Comparison of ENCODE assay signal across 8 cellular contexts in the genomic region with DNA sequence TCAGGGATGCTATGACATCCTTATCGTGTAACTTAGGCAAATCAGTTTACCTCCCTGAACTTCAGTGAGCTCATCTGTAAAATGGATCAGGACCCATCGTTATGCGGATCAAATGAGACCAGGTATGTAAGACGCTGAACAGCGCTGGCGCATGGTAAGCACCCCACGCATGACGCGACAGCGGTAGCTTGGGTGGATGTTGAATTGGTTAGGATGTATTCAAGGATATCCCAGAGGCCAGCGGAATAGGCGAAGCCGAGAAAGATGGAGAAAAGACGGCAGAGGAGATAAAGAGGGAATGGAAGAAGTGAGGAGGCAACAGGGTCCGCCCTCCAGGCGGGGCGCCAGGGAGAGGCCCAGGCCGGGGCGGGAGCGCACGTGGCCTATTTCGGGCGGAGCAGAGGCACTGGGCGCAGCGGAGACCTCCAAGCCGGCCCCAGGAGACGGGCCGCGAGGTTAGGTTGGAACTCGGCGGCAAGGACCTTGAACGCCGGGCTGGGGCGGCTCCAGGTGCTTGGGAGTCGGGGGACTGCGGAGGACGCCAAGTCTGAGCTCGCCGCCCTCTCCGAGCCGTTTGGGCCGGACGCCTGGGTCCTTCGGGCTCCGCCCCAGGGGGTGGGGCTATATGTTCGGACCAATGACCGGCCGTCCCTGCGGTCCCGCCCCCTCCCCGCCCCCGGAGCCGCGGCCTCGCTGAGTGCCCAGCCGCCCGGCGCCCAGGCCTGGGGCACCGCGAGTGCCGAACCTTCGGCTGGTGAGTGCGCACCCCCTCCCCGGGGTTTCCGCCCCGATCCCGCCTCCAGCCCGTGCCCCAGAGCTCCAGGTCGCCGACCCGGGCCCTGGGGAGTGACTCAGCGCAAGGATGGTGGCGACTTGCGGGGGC. TPM values are rescaled to one million over a fixed set of nuclear protein-coding genes. Genes with fewer than 3 reads are reported as not detected.
DNase-seq lines count a peak whose midpoint lies in the region; ATAC-seq and TF ChIP-seq lines count a peak whose summit lies in the region.

A gene (plus strand): TSS at position 696 of the 883 bp plus-strand sequence. CDS start 448 bp downstream, outside the sequence.

- peak within 1 kb of the TSS; percentile 86 for H3K27ac ChIP-seq in Panc1 (ENCODE audit: low read length)
- peak within 1 kb of the TSS; percentile 81 for H3K27ac ChIP-seq in fibroblast of lung (ENCODE audit: insufficient read depth, low read length)

- in situ Hi-C loops in Panc1 (cut with HindIII; ENCODE audit: low pct_unique_long_range_greater_than_20kb, low sequenced_read_pairs) = no loop called here

- H3K27me3 ChIP-seq in Panc1 (ENCODE audit: control insufficient read depth, insufficient read depth, low read length) (no peaks in the 10 kb centered on the region), fibroblast of lung (ENCODE audit: control insufficient read depth, insufficient read depth, low read length) (no peaks in the 10 kb centered on the region)

- H3K9me3 ChIP-seq in Panc1 (ENCODE audit: control insufficient read depth, insufficient read depth, low read depth, low read length) (no peaks in the 10 kb centered on the region), fibroblast of lung (ENCODE audit: control insufficient read depth, insufficient read depth, low read depth, low read length) (no peaks in the 10 kb centered on the region)

- H3K79me2 ChIP-seq in fibroblast of lung (ENCODE audit: control insufficient read depth, insufficient read depth, low read length) = peaks cover 5% of the 10 kb centered on the region

- peak within 1 kb of the TSS; percentile 89 for H3K4me2 ChIP-seq in fibroblast of lung (ENCODE audit: extremely low read depth, insufficient read depth, low read length)

- H3K4me3 ChIP-seq in Panc1 (ENCODE audit: low read depth in 2 of 2, low read length in 2 of 2) (peak within 1 kb of the TSS; percentile 69 to 74), fibroblast of lung (replicated peaks in 1 of 4; ENCODE audit: control extremely low read depth in 1 of 4, insufficient read depth in 1 of 4, low read depth in 3 of 4, low read length in 4 of 4) (peak within 1 kb of the TSS; percentile 58 to 82 (median 67))

- no peaks in the 10 kb centered on the region for H3K36me3 ChIP-seq in Panc1 (ENCODE audit: control insufficient read depth, insufficient read depth, low read length)
- peaks cover 2% of the 10 kb centered on the region for H3K36me3 ChIP-seq in fibroblast of lung (ENCODE audit: control insufficient read depth, insufficient read depth, low read length)

- DNase-seq in DMS153 (lab: John Stamatoyannopoulos, UW) (peak; percentile 73), HuH-7.5 (ENCODE audit: low spot score) (peak; percentile 80), Panc1 (ENCODE audit: low read depth, low spot score) (no peak), fibroblast of lung (ENCODE audit: low read depth in 2 of 2) (peak; percentile 82 to 87)
- peak; percentile 85 for DNase-seq in activated T-helper 1 cell treated with anti-CD3 and anti-CD28 coated beads, Interleukin-12 subunit alpha, Interleukin-12 subunit beta, Interleukin-2, Interleukin-4 antibody, amounts not matched to agents 30 ng/mL and 10 ng/mL and 1 ng/mL, durations not matched to agents 14 hours and 24 hours and 36 hours (ENCODE audit: low spot score)
- peak; percentile 65 to 92 (median 80) for DNase-seq in naive thymus-derived CD8-positive, alpha-beta T cell
- DNase-seq in stimulated activated naive B cell treated with anti-CD40 and anti-IgM and Interleukin-4, amounts not matched to agents 10 μg/mL and 1 μg/mL and 100 μg/mL, for 72 hours = peak; percentile 84

- H3K9ac ChIP-seq in fibroblast of lung (ENCODE audit: insufficient read depth, low read length) = peak within 1 kb of the TSS; percentile 72

- no peaks in the 10 kb centered on the region for H3K9me3 Mint-ChIP-seq in activated T-helper 1 cell treated with anti-CD3 and anti-CD28 coated beads, Interleukin-12 subunit alpha, Interleukin-12 subunit beta, Interleukin-2, Interleukin-4 antibody, amounts not matched to agents 30 ng/mL and 10 ng/mL and 1 ng/mL, durations not matched to agents 14 hours and 24 hours and 36 hours
- H3K9me3 Mint-ChIP-seq in naive thymus-derived CD8-positive, alpha-beta T cell = no peaks in the 10 kb centered on the region
- H3K9me3 Mint-ChIP-seq in stimulated activated naive B cell treated with anti-CD40 and anti-IgM and Interleukin-4, amounts not matched to agents 10 μg/mL and 1 μg/mL and 100 μg/mL, for 72 hours = no peaks in the 10 kb centered on the region

- TF ChIP-seq CTCF in Panc1 (IDR thresholded peaks at IDR 0.05) = no peak
- TF ChIP-seq CTCF in fibroblast of lung (conservative IDR thresholded peaks at IDR 0.05 in 1 of 2, IDR thresholded peaks at IDR 0.05 in 1 of 2; ENCODE audit: low read depth in 1 of 2, low read length in 2 of 2) = no peak

- peak within 1 kb of the TSS; percentile 100 for H3K27ac Mint-ChIP-seq in activated T-helper 1 cell treated with anti-CD3 and anti-CD28 coated beads, Interleukin-12 subunit alpha, Interleukin-12 subunit beta, Interleukin-2, Interleukin-4 antibody, amounts not matched to agents 30 ng/mL and 10 ng/mL and 1 ng/mL, durations not matched to agents 14 hours and 24 hours and 36 hours
- peak within 1 kb of the TSS; percentile 82 to 96 (median 95) for H3K27ac Mint-ChIP-seq in naive thymus-derived CD8-positive, alpha-beta T cell
- peak within 1 kb of the TSS; percentile 98 for H3K27ac Mint-ChIP-seq in stimulated activated naive B cell treated with anti-CD40 and anti-IgM and Interleukin-4, amounts not matched to agents 10 μg/mL and 1 μg/mL and 100 μg/mL, for 72 hours

- CTCF ChIA-PET in Panc1 (lab: Charles Lee) = interaction anchor here (0.6 to 1.5 kb wide), 2 partner anchors 9 to 29 kb away, joined by 4 read pairs; no protein-coding TSS in a partner anchor

- H3K36me3 Mint-ChIP-seq in activated T-helper 1 cell treated with anti-CD3 and anti-CD28 coated beads, Interleukin-12 subunit alpha, Interleukin-12 subunit beta, Interleukin-2, Interleukin-4 antibody, amounts not matched to agents 30 ng/mL and 10 ng/mL and 1 ng/mL, durations not matched to agents 14 hours and 24 hours and 36 hours (ENCODE audit: low read depth) = peaks cover 6% of the 10 kb centered on the region
- peaks cover 0 to 10% (median 0%) of the 10 kb centered on the region in 3 donors for H3K36me3 Mint-ChIP-seq in naive thymus-derived CD8-positive, alpha-beta T cell
- H3K36me3 Mint-ChIP-seq in stimulated activated naive B cell treated with anti-CD40 and anti-IgM and Interleukin-4, amounts not matched to agents 10 μg/mL and 1 μg/mL and 100 μg/mL, for 72 hours = peaks cover 9% of the 10 kb centered on the region in 2 donors

- intact Hi-C loops in Panc1 (cut with micrococcal nuclease; ENCODE audit: unreplicated experiment) = no loop called here
- intact Hi-C loops in activated T-helper 1 cell treated with anti-CD3 and anti-CD28 coated beads, Interleukin-12 subunit alpha, Interleukin-12 subunit beta, Interleukin-2, Interleukin-4 antibody, amounts not matched to agents 30 ng/mL and 10 ng/mL and 1 ng/mL, durations not matched to agents 14 hours and 24 hours and 36 hours (cut with micrococcal nuclease) = loop anchor here (1.0 to 5.0 kb wide), 6 partner anchors 12 to 315 kb away; a partner anchor contains a TSS

- H3K27me3 Mint-ChIP-seq in activated T-helper 1 cell treated with anti-CD3 and anti-CD28 coated beads, Interleukin-12 subunit alpha, Interleukin-12 subunit beta, Interleukin-2, Interleukin-4 antibody, amounts not matched to agents 30 ng/mL and 10 ng/mL and 1 ng/mL, durations not matched to agents 14 hours and 24 hours and 36 hours (ENCODE audit: insufficient read depth) = peaks cover 4% of the 10 kb centered on the region
- H3K27me3 Mint-ChIP-seq in naive thymus-derived CD8-positive, alpha-beta T cell = peaks cover 0 to 3% (median 0%) of the 10 kb centered on the region in 5 donors
- no peaks in the 10 kb centered on the region for H3K27me3 Mint-ChIP-seq in stimulated activated naive B cell treated with anti-CD40 and anti-IgM and Interleukin-4, amounts not matched to agents 10 μg/mL and 1 μg/mL and 100 μg/mL, for 72 hours

- H3K4me3 Mint-ChIP-seq in activated T-helper 1 cell treated with anti-CD3 and anti-CD28 coated beads, Interleukin-12 subunit alpha, Interleukin-12 subunit beta, Interleukin-2, Interleukin-4 antibody, amounts not matched to agents 30 ng/mL and 10 ng/mL and 1 ng/mL, durations not matched to agents 14 hours and 24 hours and 36 hours = peak within 1 kb of the TSS; percentile 100
- H3K4me3 Mint-ChIP-seq in naive thymus-derived CD8-positive, alpha-beta T cell = peak within 1 kb of the TSS; percentile 88 to 100 (median 97)
- peak within 1 kb of the TSS; percentile 91 to 99 for H3K4me3 Mint-ChIP-seq in stimulated activated naive B cell treated with anti-CD40 and anti-IgM and Interleukin-4, amounts not matched to agents 10 μg/mL and 1 μg/mL and 100 μg/mL, for 72 hours

- ATAC-seq in GM21447 (IDR thresholded peaks at IDR 0.05; ENCODE audit: unreplicated experiment) (peak; percentile 70), Panc1 (peak; percentile 95)
- peak; percentile 81 to 87 for ATAC-seq in naive thymus-derived CD8-positive, alpha-beta T cell
- peak; percentile 83 to 88 for ATAC-seq in stimulated activated naive B cell treated with anti-CD40 and anti-IgM and Interleukin-4, amounts not matched to agents 10 μg/mL and 1 μg/mL and 100 μg/mL, for 72 hours (replicated peaks)

- BruUV-seq in Panc1 (replicated peaks; lab: Mats Ljungman, UMichigan) = no TSS peak

- H3K4me1 Mint-ChIP-seq in activated T-helper 1 cell treated with anti-CD3 and anti-CD28 coated beads, Interleukin-12 subunit alpha, Interleukin-12 subunit beta, Interleukin-2, Interleukin-4 antibody, amounts not matched to agents 30 ng/mL and 10 ng/mL and 1 ng/mL, durations not matched to agents 14 hours and 24 hours and 36 hours (ENCODE audit: low read depth) = peaks cover 24% of the 10 kb centered on the region
- H3K4me1 Mint-ChIP-seq in naive thymus-derived CD8-positive, alpha-beta T cell = peaks cover 17 to 35% (median 28%) of the 10 kb centered on the region in 4 donors
- peaks cover 27 to 34% of the 10 kb centered on the region in 2 donors for H3K4me1 Mint-ChIP-seq in stimulated activated naive B cell treated with anti-CD40 and anti-IgM and Interleukin-4, amounts not matched to agents 10 μg/mL and 1 μg/mL and 100 μg/mL, for 72 hours

- H3K4me1 ChIP-seq in Panc1 (ENCODE audit: control insufficient read depth, insufficient read depth, low read length) = peaks cover 12% of the 10 kb centered on the region; the same call in 1 of the 2 replicates
- peaks cover 4% of the 10 kb centered on the region for H3K4me1 ChIP-seq in fibroblast of lung (ENCODE audit: control insufficient read depth, extremely low read depth, insufficient read depth, low read length)

- POLR2A ChIA-PET in Panc1 (lab: Charles Lee) = interaction anchor here (0.5 to 0.7 kb wide), 2 partner anchors 265 to 340 kb away, joined by 4 to 5 read pairs; no protein-coding TSS in a partner anchor
- POLR2A ChIA-PET in naive thymus-derived CD8-positive, alpha-beta T cell (lab: Charles Lee) = interaction anchor here (0.6 to 7.1 kb wide), 28 partner anchors 8 to 342 kb away, joined by 3 to 166 read pairs (median 4); a partner anchor contains a TSS

- no peaks in the 10 kb centered on the region for H4K20me1 ChIP-seq in fibroblast of lung (ENCODE audit: control insufficient read depth, extremely low read depth, insufficient read depth, low read length)

- peak within 1 kb of the TSS; percentile 98 for H2AFZ ChIP-seq in fibroblast of lung (ENCODE audit: low read length)

RNA-seq across cellular contexts. Expression of the gene that starts here (rescaled TPM):
- 14.4 TPM for total RNA-seq in Panc1 (2021; ENCODE audit: unreplicated experiment)
- polyA plus RNA-seq in Panc1 (2012; ENCODE audit: insufficient read length) = 20.9 TPM
- 8.1 and 8.9 TPM in 2 replicates for total RNA-seq in activated T-helper 1 cell treated with anti-CD3 and anti-CD28 coated beads, Interleukin-12 subunit alpha, Interleukin-12 subunit beta, Interleukin-2, Interleukin-4 antibody, amounts not matched to agents 30 ng/mL and 10 ng/mL and 1 ng/mL, durations not matched to agents 14 hours and 24 hours and 36 hours
- total RNA-seq in fibroblast of lung = 8.4 and 10.5 TPM in 2 replicates
- 3.1 and 4.5 TPM in 2 replicates for polyA plus RNA-seq in fibroblast of lung
- 3.5 and 8.0 TPM in 2 replicates for polyA plus RNA-seq in fibroblast of lung (2012)
- polyA minus RNA-seq in fibroblast of lung (ENCODE audit: low replicate concordance) = 1.4 and 4.7 TPM in 2 replicates
- 1 to 10 TPM; 5.5 to 7.6 TPM for total RNA-seq in naive thymus-derived CD8-positive, alpha-beta T cell
- polyA plus RNA-seq in naive thymus-derived CD8-positive, alpha-beta T cell = 1 to 10 TPM; 2.1 to 6.7 (median 3.8) TPM
